In the genomic region with DNA sequence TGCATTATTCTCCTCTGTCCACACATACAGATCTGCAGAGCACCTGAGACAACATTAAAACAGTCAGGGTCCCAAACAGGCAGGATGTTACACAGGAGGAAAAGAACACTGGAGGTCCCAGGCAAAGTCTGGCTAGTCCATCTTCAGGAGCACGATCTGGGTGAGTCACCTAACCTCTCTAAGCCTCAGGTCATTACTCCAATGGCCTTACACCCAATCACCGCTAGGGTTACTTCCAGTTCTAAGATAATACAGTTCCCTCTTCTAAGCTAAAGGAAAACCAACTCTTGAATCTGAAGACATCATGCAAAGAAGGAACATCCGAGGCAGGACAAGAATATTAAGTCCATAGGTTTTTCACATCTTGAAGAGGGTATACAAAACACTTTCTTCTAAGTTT, we compare ENCODE assay signal across 13 cellular contexts. TPM values are rescaled to one million over a fixed set of nuclear protein-coding genes. Genes with fewer than 3 reads are reported as not detected.
A peak's percentile ranks its signal among the peaks of the same experiment; 100 is the strongest.
DNase-seq lines count a peak whose midpoint lies in the region; ATAC-seq and TF ChIP-seq lines count a peak whose summit lies in the region.
"Had no signal": no experiment of that assay in that cellular context is flagged by ENCODE, and none has a peak within 500 bp of the region (broad histone marks: within the 10 kb centered on the region; RNA-seq: fewer than 3 reads in every experiment).

No MANE protein-coding gene starts in this region.

- H3K27ac Mint-ChIP-seq in neural crest cell (ENCODE audit: unreplicated experiment): no peak overlapping the region
- H3K27ac Mint-ChIP-seq in CD14-positive monocyte: no peak overlapping the region

- H3K36me3 Mint-ChIP-seq in neural crest cell (ENCODE audit: low read depth) (peaks cover 10% of the 10 kb centered on the region), CD14-positive monocyte (peaks cover 83 to 92% of the 10 kb centered on the region in 2 donors)

- TF ChIP-seq CTCF in neural crest cell (conservative IDR thresholded peaks at IDR 0.05) (peak; percentile 12), CD14-positive monocyte (IDR thresholded peaks at IDR 0.05) (no peak)

- no peak for ATAC-seq in HG02885 (IDR thresholded peaks at IDR 0.05; ENCODE audit: poor library complexity, unreplicated experiment)

- H3K27me3 Mint-ChIP-seq in neural crest cell (ENCODE audit: low read depth): no peaks in the 10 kb centered on the region
- no peaks in the 10 kb centered on the region for H3K27me3 Mint-ChIP-seq in CD14-positive monocyte (ENCODE audit: low read depth in 3 of 3)
- H3K27me3 Mint-ChIP-seq: CD8-positive, alpha-beta memory T cell had no signal

- H3K4me1 Mint-ChIP-seq in neural crest cell: no peaks in the 10 kb centered on the region
- no peaks in the 10 kb centered on the region for H3K4me1 Mint-ChIP-seq in CD14-positive monocyte
- H3K4me1 Mint-ChIP-seq: CD8-positive, alpha-beta memory T cell had no signal

- H3K9me3 Mint-ChIP-seq in neural crest cell (no peaks in the 10 kb centered on the region), CD14-positive monocyte (no peaks in the 10 kb centered on the region)
- H3K9me3 Mint-ChIP-seq: CD8-positive, alpha-beta memory T cell had no signal

- H3K4me3 Mint-ChIP-seq in neural crest cell: no peak overlapping the region
- no peak overlapping the region for H3K4me3 Mint-ChIP-seq in CD14-positive monocyte
- H3K4me3 Mint-ChIP-seq: CD8-positive, alpha-beta memory T cell had no signal

- intact Hi-C loops in CD14-positive monocyte (cut with micrococcal nuclease): no loop called here

- DNase-seq in ELR (ENCODE audit: low read depth): peak; percentile 86
- DNase-seq in OCI-M1 (lab: John Stamatoyannopoulos, UW): peak; percentile 24
- DNase-seq in dermis blood vessel endothelial cell: peak; percentile 52
- DNase-seq in neural crest cell (ENCODE audit: low read depth, low spot score): no peak
- no peak for DNase-seq in NCI-H2171 treated with DMSO at 0.1 percent for 48 hours (lab: John Stamatoyannopoulos, UW)
- no peak for DNase-seq in nucleus accumbens (lab: John Stamatoyannopoulos, UW)
- no peak for DNase-seq in CD14-positive monocyte (ENCODE audit: low spot score)
- DNase-seq: amniotic stem cell; CD8-positive, alpha-beta memory T cell; effector CD8-positive, alpha-beta T cell; midbrain; RPMI8226 had no signal

RNA-seq across cellular contexts. Expression of gene ASCC2, which starts 24.5 kb away (rescaled TPM):
- total RNA-seq in dermis blood vessel endothelial cell (24.2 and 33.5 TPM in 2 replicates), neural crest cell (44.6 and 45.6 TPM in 2 replicates)
- polyA plus RNA-seq in CD14-positive monocyte: 10 to 100 TPM; 23.8 to 39.6 TPM

RNA-seq across cellular contexts. Expression of gene UQCR10, which starts 46.4 kb away (rescaled TPM):
- total RNA-seq in dermis blood vessel endothelial cell (50.5 and 67.6 TPM in 2 replicates), neural crest cell (116 and 120 TPM in 2 replicates)
- 100 to 1,000 TPM; 287 to 314 TPM for polyA plus RNA-seq in CD14-positive monocyte

RNA-seq across cellular contexts. Expression of gene ZMAT5, which starts 46.8 kb away (rescaled TPM):
- 21.5 and 23.5 TPM in 2 replicates for total RNA-seq in dermis blood vessel endothelial cell
- total RNA-seq in neural crest cell: 25.3 and 26.2 TPM in 2 replicates
- 10 to 100 TPM; 59.3 to 79.4 TPM for polyA plus RNA-seq in CD14-positive monocyte

Comparison
In these comparisons a context has a peak if more than half of its experiments do, and no peak if none do; other contexts are left out.
1. DNase-seq: peak in ELR (single experiment), OCI-M1 (single experiment) and dermis blood vessel endothelial cell (single experiment); none in neural crest cell (single experiment), NCI-H2171 treated with DMSO at 0.1 percent for 48 hours (single experiment), nucleus accumbens (0 of 56) and CD14-positive monocyte (single experiment).